In the genomic region with DNA sequence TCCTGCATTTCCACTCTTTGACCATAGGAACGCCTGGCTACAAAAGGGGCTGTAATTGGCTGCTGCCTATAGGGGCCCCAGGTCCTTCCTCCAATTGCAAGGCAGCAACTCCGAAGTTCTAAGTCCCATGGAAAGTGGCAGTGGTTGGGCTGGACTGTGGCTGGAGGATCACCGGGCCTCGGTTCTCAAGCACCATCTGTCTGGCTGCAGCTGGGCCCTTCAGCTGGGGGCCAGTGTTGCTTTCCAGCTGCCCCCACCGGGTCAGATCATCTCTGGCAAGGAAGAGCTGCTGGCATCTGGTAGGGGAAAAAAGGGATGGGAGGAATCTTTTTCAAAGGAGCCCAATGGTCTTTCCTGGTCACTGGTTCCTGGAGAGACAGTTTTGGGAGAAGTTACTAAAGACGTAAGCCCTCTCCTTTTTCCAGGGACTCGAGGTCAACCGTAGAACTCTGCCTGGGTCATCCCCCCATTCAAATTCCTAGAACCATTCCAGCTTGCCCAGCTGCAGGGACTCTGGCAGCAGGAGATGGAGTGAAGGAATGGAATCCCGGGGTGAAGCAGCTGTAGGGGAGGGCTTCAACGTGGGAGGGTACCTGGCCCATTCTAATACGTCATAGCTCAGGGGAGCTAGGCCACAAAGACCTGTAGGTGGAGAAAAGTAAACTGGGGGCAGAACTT, we compare ENCODE assay signal across 14 cellular contexts. TPM values are rescaled to one million over a fixed set of nuclear protein-coding genes. Genes with fewer than 3 reads are reported as not detected.
DNase-seq lines count a peak whose midpoint lies in the region; ATAC-seq, FAIRE-seq and TF ChIP-seq lines count a peak whose summit lies in the region.
"Had no signal": no experiment of that assay in that cellular context is flagged by ENCODE, and none has a peak within 500 bp of the region (broad histone marks: within the 10 kb centered on the region; RNA-seq: fewer than 3 reads in every experiment).

No MANE protein-coding gene starts in this region.

- H3K36me3 ChIP-seq in HCT116 (ENCODE audit: control insufficient read depth in 1 of 2, insufficient read depth in 2 of 2, low read length in 2 of 2), result peaks cover 0 to 8% of the 10 kb centered on the region in 2 experiments; a peak in 1 of 4 replicates
- H3K36me3 ChIP-seq in CD8-positive, alpha-beta T cell (ENCODE audit: insufficient read depth, low read length), result no peaks in the 10 kb centered on the region

- TF ChIP-seq RAD21 in HCT116 (IDR thresholded peaks at IDR 0.05; ENCODE audit: low read depth), result no peak

- H3K9me2 ChIP-seq in HCT116 (ENCODE audit: insufficient read depth), result no peaks in the 10 kb centered on the region

- H3K79me2 ChIP-seq in HCT116 (ENCODE audit: insufficient read depth, low read length), result no peaks in the 10 kb centered on the region

- no peak for TF ChIP-seq CTCF in HCT116 (IDR thresholded peaks at IDR 0.05 in 2 of 3, conservative IDR thresholded peaks at IDR 0.05 in 1 of 3; ENCODE audit: borderline replicate concordance in 1 of 3, insufficient read depth in 1 of 3, low read depth in 2 of 3, low read length in 2 of 3)
- no peak for TF ChIP-seq CTCF in CD8-positive, alpha-beta T cell (IDR thresholded peaks at IDR 0.05)

- peaks cover 18% of the 10 kb centered on the region for H3K4me1 Mint-ChIP-seq in CD8-positive, alpha-beta T cell (ENCODE audit: low read depth)

- no peak overlapping the region for H3K27ac ChIP-seq in HCT116 (ENCODE audit: low read depth, low read length)
- H3K27ac ChIP-seq in layer of hippocampus (ENCODE audit: low read depth, low read length), result peak overlapping the region; percentile 75
- H3K27ac ChIP-seq in CD8-positive, alpha-beta T cell (ENCODE audit: low read depth, low read length), result no peak overlapping the region

- no peak for FAIRE-seq in urothelium cell line (lab: Jason Lieb, UNC)
- FAIRE-seq: frontal cortex had no signal

- H3K27me3 ChIP-seq in HCT116 (ENCODE audit: insufficient read depth, low read length) (no peaks in the 10 kb centered on the region), layer of hippocampus (ENCODE audit: control insufficient read depth, insufficient read depth, low read length) (no peaks in the 10 kb centered on the region)
- H3K27me3 ChIP-seq in CD8-positive, alpha-beta T cell (ENCODE audit: insufficient read depth, low read length), result no peaks in the 10 kb centered on the region
- H3K27me3 ChIP-seq: Peyer's patch had no signal

- no peak overlapping the region for H3K4me3 ChIP-seq in HCT116 (replicated peaks in 1 of 2; ENCODE audit: low read depth in 1 of 2, low read length in 2 of 2)
- no peak overlapping the region for H3K4me3 ChIP-seq in CD8-positive, alpha-beta T cell (ENCODE audit: low read depth, low read length)
- H3K4me3 ChIP-seq: lung had no signal

- H4K20me1 ChIP-seq in HCT116 (ENCODE audit: insufficient read depth), result no peaks in the 10 kb centered on the region

- no peak overlapping the region for H3K4me3 Mint-ChIP-seq in CD8-positive, alpha-beta T cell
- H3K4me3 Mint-ChIP-seq: activated naive CD8-positive, alpha-beta T cell; stimulated activated naive CD8-positive, alpha-beta T cell treated with anti-CD3 and anti-CD28 coated beads, Interleukin-15, amount 100 ng/mL, for 72 hours had no signal

- CTCF ChIA-PET in HCT116 (lab: Charles Lee), result interaction anchor here (0.6 to 12.4 kb wide), 4 partner anchors 14 to 749 kb away, joined by 3 to 288 read pairs (median 4); partner anchors contain the start of gene VEZF1
- CTCF ChIA-PET in CD8-positive, alpha-beta T cell (lab: Charles Lee), result interaction anchor here (0.7 to 2.7 kb wide), 3 partner anchors 8 to 137 kb away, joined by 3 to 13 read pairs (median 3); no protein-coding TSS in a partner anchor

- intact Hi-C loops in HCT116 (cut with micrococcal nuclease), result no loop called here
- intact Hi-C loops in CD8-positive, alpha-beta T cell (cut with DNase I, micrococcal nuclease), result no loop called here

- no peak overlapping the region for H2AFZ ChIP-seq in HCT116 (ENCODE audit: low read depth, low read length, poor library complexity, severe bottlenecking)

- POLR2A ChIA-PET in HCT116 (lab: Charles Lee), result interaction anchor here (1.0 kb wide), 1 partner anchor 144 kb away, joined by 3 read pairs; the partner anchor contains the start of gene SRSF1
- POLR2A ChIA-PET in CD8-positive, alpha-beta T cell (lab: Charles Lee), result interaction anchor here (0.6 to 1.1 kb wide), 2 partner anchors 14 to 45 kb away, joined by 3 to 5 read pairs; partner anchors contain the start of gene MRPS23

- peaks cover 10% of the 10 kb centered on the region for H3K27me3 Mint-ChIP-seq in CD8-positive, alpha-beta T cell (ENCODE audit: low read depth)

- H3K9ac ChIP-seq in HCT116 (ENCODE audit: low read length), result 0 out of 2 replicates have a peak overlapping the region, but pooled peaks have one; percentile 59

- H3K9me3 ChIP-seq in HCT116 (ENCODE audit: control insufficient read depth in 1 of 2, insufficient read depth in 1 of 2, low read depth in 1 of 2, low read length in 2 of 2), result no peaks in the 10 kb centered on the region
- H3K9me3 ChIP-seq in CD8-positive, alpha-beta T cell (ENCODE audit: low read length), result no peaks in the 10 kb centered on the region
- H3K9me3 ChIP-seq: Peyer's patch had no signal

- no TSS peak for BruUV-seq in HCT116 (replicated peaks; lab: Mats Ljungman, UMichigan)

- H3K4me1 ChIP-seq in HCT116 (ENCODE audit: control insufficient read depth in 1 of 2, insufficient read depth in 2 of 2, low read length in 2 of 2), result peaks cover 66 to 90% of the 10 kb centered on the region in 2 experiments
- peaks cover 16% of the 10 kb centered on the region for H3K4me1 ChIP-seq in CD8-positive, alpha-beta T cell (ENCODE audit: insufficient read depth, low read length)

- DNase-seq in HCT116 (ENCODE audit: low read depth, low spot score) (no peak), anterior cingulate cortex (lab: John Stamatoyannopoulos, UW) (peak in 33 of 58 donors; percentile 20 to 79 (median 55)), superior temporal gyrus (ENCODE audit: extremely low spot score) (peak; percentile 78), urothelium cell line (ENCODE audit: low spot score) (no peak)
- DNase-seq in CD8-positive, alpha-beta T cell, result no peak
- DNase-seq: NCI-H2107; Peyer's patch; stimulated activated CD4-positive, alpha-beta T cell treated with anti-CD3 and anti-CD28 coated beads, Interleukin-4, amount 100 ng/mL, for 24 hours; stimulated activated naive CD8-positive, alpha-beta T cell treated with anti-CD3 and anti-CD28 coated beads, Interleukin-15, amount 100 ng/mL, for 72 hours had no signal

- H3K36me3 Mint-ChIP-seq in CD8-positive, alpha-beta T cell, result no peaks in the 10 kb centered on the region
- H3K36me3 Mint-ChIP-seq: activated naive CD8-positive, alpha-beta T cell had no signal

- RAD21 ChIA-PET in HCT116 (lab: Charles Lee; ENCODE audit: low non-redundant PET in 1 of 2, low total read pairs in 2 of 2, uncharacterized antibody in 2 of 2, unreplicated experiment in 2 of 2), result no interaction called here

- H3K9me3 Mint-ChIP-seq in CD8-positive, alpha-beta T cell, result no peaks in the 10 kb centered on the region
- H3K9me3 Mint-ChIP-seq: stimulated activated naive CD8-positive, alpha-beta T cell treated with anti-CD3 and anti-CD28 coated beads, Interleukin-15, amount 100 ng/mL, for 72 hours had no signal

- no peak overlapping the region for H3K27ac Mint-ChIP-seq in CD8-positive, alpha-beta T cell
- H3K27ac Mint-ChIP-seq: activated naive CD8-positive, alpha-beta T cell; stimulated activated naive CD8-positive, alpha-beta T cell treated with anti-CD3 and anti-CD28 coated beads, Interleukin-15, amount 100 ng/mL, for 72 hours had no signal

- peak; percentile 34 for TF ChIP-seq POLR2A in HCT116 (IDR thresholded peaks at IDR 0.05; ENCODE audit: borderline replicate concordance, extremely low read depth, insufficient read depth, insufficient read length)

- ATAC-seq in HCT116, result no peak
- no peak for ATAC-seq in GM21423 (IDR thresholded peaks at IDR 0.05; ENCODE audit: unreplicated experiment)
- no peak for ATAC-seq in CD8-positive, alpha-beta T cell
- ATAC-seq: stimulated activated naive CD8-positive, alpha-beta T cell treated with anti-CD3 and anti-CD28 coated beads, Interleukin-15, amount 100 ng/mL, for 72 hours had no signal

- H3K4me2 ChIP-seq in HCT116 (ENCODE audit: low read length), result peak overlapping the region; percentile 86; the same call in 1 of the 2 replicates

TF ChIP-seq in HCT116, 20 proteins besides CTCF, POLR2A, EP300 and RAD21:
- TF ChIP-seq SRF (IDR thresholded peaks at IDR 0.05; ENCODE audit: low read depth), result no peak
- no peak for TF ChIP-seq EZH2 (IDR thresholded peaks at IDR 0.05)
- peak; percentile 23 for TF ChIP-seq TCF7L2 (IDR thresholded peaks at IDR 0.05; ENCODE audit: borderline replicate concordance, extremely low read depth, insufficient read depth, insufficient read length)

RNA-seq across cellular contexts. Expression of gene MRPS23, which starts 13.3 kb away (rescaled TPM):
- 109 TPM for total RNA-seq in HCT116 (2021; ENCODE audit: unreplicated experiment)
- polyA plus RNA-seq in HCT116 (2012), result 69.5 and 101 TPM in 2 replicates
- total RNA-seq in CD8-positive, alpha-beta T cell, result 10 to 100 TPM; 16.2 to 17.2 TPM

Comparison
In these comparisons a context has a peak if more than half of its experiments do, and no peak if none do; other contexts are left out.
1. DNase-seq: peak in anterior cingulate cortex (33 of 58) and superior temporal gyrus (single experiment); none in HCT116 (single experiment), urothelium cell line (single experiment) and CD8-positive, alpha-beta T cell (0 of 7).